Comparison of ENCODE assay signal across 19 cellular contexts in the genomic region with DNA sequence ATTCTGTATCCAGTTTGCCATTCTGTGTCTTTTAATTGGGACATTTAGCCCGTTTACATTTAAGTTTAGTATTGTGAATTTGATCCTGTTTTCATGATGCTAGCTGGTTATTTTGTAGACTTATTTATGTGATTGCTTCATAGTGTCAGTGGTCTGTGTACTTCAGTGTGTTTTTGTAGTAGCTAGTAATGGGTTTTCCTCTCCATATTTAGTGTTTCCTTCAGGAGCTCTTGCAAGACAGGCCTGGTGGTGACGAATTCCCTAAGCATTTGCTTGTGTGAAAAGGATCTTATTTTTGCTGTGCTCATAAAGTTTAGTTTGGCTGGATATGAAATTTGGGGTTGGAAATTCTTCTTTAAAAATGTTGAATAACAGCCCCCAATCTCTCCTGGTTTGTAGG.
DNase-seq lines count a peak whose midpoint lies in the region; ATAC-seq, FAIRE-seq and TF ChIP-seq lines count a peak whose summit lies in the region.
"Had no signal": no experiment of that assay in that cellular context is flagged by ENCODE, and none has a peak within 500 bp of the region (broad histone marks: within the 10 kb centered on the region; RNA-seq: fewer than 3 reads in every experiment).

No MANE protein-coding gene starts in this region.

- POLR2A ChIA-PET in HEK293T (lab: Yijun Ruan, JAX): no interaction called here

- no peak for FAIRE-seq in astrocyte (lab: Jason Lieb, UNC)
- FAIRE-seq: GM12892 had no signal

- peak overlapping the region; percentile 15 for H3K27ac Mint-ChIP-seq in astrocyte (ENCODE audit: unreplicated experiment)
- H3K27ac Mint-ChIP-seq: CD4-positive, alpha-beta T cell had no signal

- H3K9me3 Mint-ChIP-seq in astrocyte (ENCODE audit: unreplicated experiment): peaks cover 4% of the 10 kb centered on the region

- H3K4me3 ChIP-seq in GM23248 (no peak overlapping the region), astrocyte (ENCODE audit: insufficient read depth, low read depth, low read length) (no peak overlapping the region)
- H3K4me3 ChIP-seq: PC-9, SJCRH30 had no signal

- H3K36me3 ChIP-seq in GM23248 (ENCODE audit: low read depth) (no peaks in the 10 kb centered on the region), astrocyte (ENCODE audit: insufficient read depth, low read length) (no peaks in the 10 kb centered on the region)
- H3K36me3 ChIP-seq: BE2C, SJCRH30 had no signal

- no peaks in the 10 kb centered on the region for H4K20me1 ChIP-seq in GM23248 (ENCODE audit: insufficient read depth)
- H4K20me1 ChIP-seq in astrocyte (ENCODE audit: insufficient read depth, low read length): no peaks in the 10 kb centered on the region

- H2AFZ ChIP-seq in GM23248 (no peak overlapping the region), astrocyte (ENCODE audit: low read depth, low read length) (no peak overlapping the region)
- H2AFZ ChIP-seq: PC-9 had no signal

- peaks cover 33% of the 10 kb centered on the region for H3K4me1 Mint-ChIP-seq in astrocyte (ENCODE audit: low read depth, unreplicated experiment)

- H3K4me3 Mint-ChIP-seq in astrocyte (ENCODE audit: unreplicated experiment): no peak overlapping the region
- H3K4me3 Mint-ChIP-seq: CD4-positive, alpha-beta T cell had no signal

- H3K27me3 ChIP-seq in GM23248 (replicated peaks; ENCODE audit: insufficient read depth) (no peaks in the 10 kb centered on the region), astrocyte (ENCODE audit: insufficient read depth, low read length) (no peaks in the 10 kb centered on the region)
- H3K27me3 ChIP-seq: BE2C, SJCRH30 had no signal

- H3K79me2 ChIP-seq in GM23248 (ENCODE audit: insufficient read depth): no peaks in the 10 kb centered on the region
- no peaks in the 10 kb centered on the region for H3K79me2 ChIP-seq in astrocyte (ENCODE audit: insufficient read depth, low read length)

- whole genome bisulfite sequencing in GM23248 (ENCODE audit: low coverage in 1 of 2, low lambda C conversion rate in 2 of 2, missing lambda C conversion rate in 2 of 2), 2 experiments: 85 to 89% methylated on average over 2 of the region's 2 CpGs

- no peaks in the 10 kb centered on the region for H3K9me3 ChIP-seq in GM23248 (ENCODE audit: low read depth)
- H3K9me3 ChIP-seq in astrocyte (ENCODE audit: insufficient read depth, low read depth, low read length): no peaks in the 10 kb centered on the region
- H3K9me3 ChIP-seq: BE2C, SJCRH30 had no signal

- no peak for TF ChIP-seq CTCF in astrocyte (IDR thresholded peaks at IDR 0.05; ENCODE audit: insufficient read depth, low read depth, low read length)

- H3K27ac ChIP-seq in GM23248: no peak overlapping the region
- H3K27ac ChIP-seq in astrocyte (ENCODE audit: low read depth, low read length): no peak overlapping the region
- H3K27ac ChIP-seq: HL-60, PC-9, SJCRH30 had no signal

- no peak overlapping the region for H3K9ac ChIP-seq in GM23248
- H3K9ac ChIP-seq in astrocyte (ENCODE audit: low read length): no peak overlapping the region

- no peaks in the 10 kb centered on the region for H3K36me3 Mint-ChIP-seq in astrocyte (ENCODE audit: low read depth, unreplicated experiment)

- H3K9me2 ChIP-seq in GM23248 (ENCODE audit: insufficient read depth): peaks cover 4% of the 10 kb centered on the region; the same call in 1 of the 2 replicates

- CTCF ChIA-PET in HEK293T (lab: Yijun Ruan, JAX): no interaction called here

- no peak for ATAC-seq in GM18873 (IDR thresholded peaks at IDR 0.05; ENCODE audit: low FRiP score, unreplicated experiment)

- H3K4me2 ChIP-seq in GM23248 (ENCODE audit: unreplicated experiment) (no peak overlapping the region), astrocyte (ENCODE audit: low read length) (no peak overlapping the region)
- H3K4me2 ChIP-seq: PC-9 had no signal

- H3K4me1 ChIP-seq in GM23248 (ENCODE audit: insufficient read depth) (peaks cover 18% of the 10 kb centered on the region), astrocyte (ENCODE audit: insufficient read depth, low read length) (peaks cover 11% of the 10 kb centered on the region)
- H3K4me1 ChIP-seq: BE2C, SJCRH30 had no signal

- in situ Hi-C loops in GM23248 (cut with MboI): no loop called here

- peaks cover 21% of the 10 kb centered on the region for H3F3A ChIP-seq in GM23248 (ENCODE audit: insufficient read depth)

- DNase-seq in GM23248 (peak; percentile 41), astrocyte (ENCODE audit: low read depth) (peak; percentile 37), fibroblast of peridontal ligament (ENCODE audit: extremely low read depth) (peak; percentile 18), stromal cell of bone marrow (ENCODE audit: low read depth) (peak; percentile 47), kidney glomerular epithelial cell (lab: John Stamatoyannopoulos, UW) (no peak), HEK293T (ENCODE audit: extremely low spot score) (no peak)
- DNase-seq: BE2C; Calu3; CD4-positive, alpha-beta T cell; DMS79; GDM1; NCI-H146; NCI-H2081 treated with DMSO at 0.1 percent for 48 hours; NCI-H510A treated with DMSO at 0.1 percent for 48 hours; PC-9; SJCRH30 had no signal

- no peaks in the 10 kb centered on the region for H3K27me3 Mint-ChIP-seq in astrocyte (ENCODE audit: low read depth, unreplicated experiment)

TF ChIP-seq in HEK293T, 16 proteins besides CTCF, POLR2A, EP300 and RAD21:
- TF ChIP-seq ELF4 (IDR thresholded peaks at IDR 0.05) (no peak), ARNT (IDR thresholded peaks at IDR 0.05) (no peak), SP1 (IDR thresholded peaks at IDR 0.05) (no peak), FOXK2 (IDR thresholded peaks at IDR 0.05) (no peak), NFRKB (IDR thresholded peaks at IDR 0.05) (no peak)
- TF ChIP-seq, protein P1, sequence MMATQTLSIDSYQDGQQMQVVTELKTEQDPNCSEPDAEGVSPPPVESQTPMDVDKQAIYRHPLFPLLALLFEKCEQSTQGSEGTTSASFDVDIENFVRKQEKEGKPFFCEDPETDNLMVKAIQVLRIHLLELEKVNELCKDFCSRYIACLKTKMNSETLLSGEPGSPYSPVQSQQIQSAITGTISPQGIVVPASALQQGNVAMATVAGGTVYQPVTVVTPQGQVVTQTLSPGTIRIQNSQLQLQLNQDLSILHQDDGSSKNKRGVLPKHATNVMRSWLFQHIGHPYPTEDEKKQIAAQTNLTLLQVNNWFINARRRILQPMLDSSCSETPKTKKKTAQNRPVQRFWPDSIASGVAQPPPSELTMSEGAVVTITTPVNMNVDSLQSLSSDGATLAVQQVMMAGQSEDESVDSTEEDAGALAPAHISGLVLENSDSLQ (IDR thresholded peaks at IDR 0.05): no peak

Comparison
In these comparisons a context has a peak if more than half of its experiments do, and no peak if none do; other contexts are left out.
1. DNase-seq: peak in GM23248 (single experiment), astrocyte (single experiment), fibroblast of peridontal ligament (single experiment) and stromal cell of bone marrow (single experiment); none in kidney glomerular epithelial cell (single experiment) and HEK293T (single experiment).